In the genomic region with DNA sequence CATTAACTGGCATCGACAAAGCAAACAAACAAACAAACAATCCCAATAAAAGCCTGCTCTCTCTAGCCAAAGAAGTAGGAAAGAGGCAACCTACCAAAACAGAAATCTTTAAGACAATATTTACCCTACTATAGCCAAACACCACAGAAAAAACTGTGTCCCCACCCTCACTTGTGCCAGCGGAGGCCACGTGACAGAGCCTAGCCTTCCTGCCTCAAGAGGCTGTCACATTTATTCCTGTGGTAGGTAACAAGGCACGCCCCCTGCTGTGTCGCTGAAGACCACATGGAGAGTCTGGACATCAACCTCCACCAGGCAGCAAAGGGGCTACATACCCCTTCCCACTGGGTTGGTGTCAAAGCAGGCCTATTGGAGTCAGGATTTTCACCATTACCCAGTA, we compare ENCODE assay signal across 1 cellular context.
TF ChIP-seq lines count a peak whose summit lies in the region.

No MANE protein-coding gene starts in this region.

TF ChIP-seq in K562, 482 proteins besides CTCF, POLR2A, EP300 and RAD21:
- TF ChIP-seq PHTF2 (CRISPR knock-in tag; IDR thresholded peaks at IDR 0.05) (no peak), RAD51 (IDR thresholded peaks at IDR 0.05; ENCODE audit: borderline replicate concordance, low read depth) (peak; percentile 53; the same call in 1 of the 2 replicates)
- TF ChIP-seq, protein P1, sequence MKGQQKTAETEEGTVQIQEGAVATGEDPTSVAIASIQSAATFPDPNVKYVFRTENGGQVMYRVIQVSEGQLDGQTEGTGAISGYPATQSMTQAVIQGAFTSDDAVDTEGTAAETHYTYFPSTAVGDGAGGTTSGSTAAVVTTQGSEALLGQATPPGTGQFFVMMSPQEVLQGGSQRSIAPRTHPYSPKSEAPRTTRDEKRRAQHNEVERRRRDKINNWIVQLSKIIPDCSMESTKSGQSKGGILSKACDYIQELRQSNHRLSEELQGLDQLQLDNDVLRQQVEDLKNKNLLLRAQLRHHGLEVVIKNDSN (CRISPR knock-in tag; IDR thresholded peaks at IDR 0.05): peak; percentile 22; the same call in 1 of the 2 replicates
- TF ChIP-seq, protein P2, sequence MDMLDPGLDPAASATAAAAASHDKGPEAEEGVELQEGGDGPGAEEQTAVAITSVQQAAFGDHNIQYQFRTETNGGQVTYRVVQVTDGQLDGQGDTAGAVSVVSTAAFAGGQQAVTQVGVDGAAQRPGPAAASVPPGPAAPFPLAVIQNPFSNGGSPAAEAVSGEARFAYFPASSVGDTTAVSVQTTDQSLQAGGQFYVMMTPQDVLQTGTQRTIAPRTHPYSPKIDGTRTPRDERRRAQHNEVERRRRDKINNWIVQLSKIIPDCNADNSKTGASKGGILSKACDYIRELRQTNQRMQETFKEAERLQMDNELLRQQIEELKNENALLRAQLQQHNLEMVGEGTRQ (CRISPR knock-in tag; IDR thresholded peaks at IDR 0.05): peak; percentile 60
